23 cellular contexts compared by ENCODE assay signal in the genomic region with DNA sequence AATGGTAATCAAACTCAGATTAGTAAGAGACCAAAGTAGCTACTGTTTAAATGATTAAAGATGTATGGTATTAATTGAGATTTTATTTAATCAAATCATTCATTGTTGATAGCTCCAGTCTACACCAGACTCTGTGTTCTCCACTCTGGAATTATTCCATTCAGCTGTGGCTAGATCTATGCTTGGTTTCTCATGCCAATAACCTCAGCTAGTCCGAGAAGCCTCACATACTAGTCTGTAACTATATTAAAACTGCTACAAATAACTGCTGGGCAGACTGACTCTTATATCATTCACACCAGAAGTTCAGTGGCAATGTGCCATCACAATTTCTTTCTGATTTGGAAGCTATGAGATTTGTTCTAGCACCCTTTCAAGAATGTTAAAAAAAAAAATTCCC.
DNase-seq lines count a peak whose midpoint lies in the region; ATAC-seq and TF ChIP-seq lines count a peak whose summit lies in the region.
"Had no signal": no experiment of that assay in that cellular context is flagged by ENCODE, and none has a peak within 500 bp of the region (broad histone marks: within the 10 kb centered on the region; RNA-seq: fewer than 3 reads in every experiment).

No MANE protein-coding gene starts in this region.

- H3K9me3 Mint-ChIP-seq in activated CD8-positive, alpha-beta T cell treated with anti-CD3 and anti-CD28 coated beads, Interleukin-2, amount 10 ng/mL, durations not matched to agents 7 days and 5 days (ENCODE audit: insufficient read depth), result peaks cover 7% of the 10 kb centered on the region

- TF ChIP-seq CTCF in dorsolateral prefrontal cortex (IDR thresholded peaks at IDR 0.05 in 54 of 56, conservative IDR thresholded peaks at IDR 0.05 in 2 of 56; ENCODE audit: low read depth in 1 of 56, partially characterized antibody in 56 of 56), result no peak

- H3K27me3 Mint-ChIP-seq in activated CD8-positive, alpha-beta T cell treated with anti-CD3 and anti-CD28 coated beads, Interleukin-2, amount 10 ng/mL, durations not matched to agents 7 days and 5 days (ENCODE audit: low read depth), result no peaks in the 10 kb centered on the region
- H3K27me3 Mint-ChIP-seq: CD4-positive, CD25-positive, alpha-beta regulatory T cell had no signal

- intact Hi-C loops in Right ventricle myocardium superior (cut with DNase I) (no loop called here), cardiac septum (cut with DNase I) (no loop called here), dorsolateral prefrontal cortex (cut with DNase I) (no loop called here)

- ATAC-seq in Right ventricle myocardium superior (ENCODE audit: poor library complexity) (peak; percentile 41), HG02588 (IDR thresholded peaks at IDR 0.05; ENCODE audit: unreplicated experiment) (no peak)
- no peak for ATAC-seq in activated CD8-positive, alpha-beta T cell treated with anti-CD3 and anti-CD28 coated beads, Interleukin-2, amount 10 ng/mL, durations not matched to agents 7 days and 5 days
- ATAC-seq: K562 had no signal

- no peak overlapping the region for H3K4me3 Mint-ChIP-seq in activated CD8-positive, alpha-beta T cell treated with anti-CD3 and anti-CD28 coated beads, Interleukin-2, amount 10 ng/mL, durations not matched to agents 7 days and 5 days
- H3K4me3 Mint-ChIP-seq: CD4-positive, CD25-positive, alpha-beta regulatory T cell; H9 had no signal

- H3K27ac Mint-ChIP-seq in activated CD8-positive, alpha-beta T cell treated with anti-CD3 and anti-CD28 coated beads, Interleukin-2, amount 10 ng/mL, durations not matched to agents 7 days and 5 days, result no peak overlapping the region
- H3K27ac Mint-ChIP-seq: CD4-positive, CD25-positive, alpha-beta regulatory T cell; H9 had no signal

- no peaks in the 10 kb centered on the region for H3K36me3 Mint-ChIP-seq in activated CD8-positive, alpha-beta T cell treated with anti-CD3 and anti-CD28 coated beads, Interleukin-2, amount 10 ng/mL, durations not matched to agents 7 days and 5 days (ENCODE audit: low read depth)
- H3K36me3 Mint-ChIP-seq: CD4-positive, CD25-positive, alpha-beta regulatory T cell had no signal

- POLR2A ChIA-PET in activated CD8-positive, alpha-beta T cell treated with anti-CD3 and anti-CD28 coated beads, Interleukin-2, amount 10 ng/mL, durations not matched to agents 7 days and 5 days (lab: Charles Lee), result no interaction called here

- H3K4me3 ChIP-seq in dorsolateral prefrontal cortex, result peak overlapping the region in 2 of 59 donors; percentile 2 to 15
- H3K4me3 ChIP-seq: K562, PC-9, SK-N-MC had no signal

- H3K4me1 Mint-ChIP-seq in activated CD8-positive, alpha-beta T cell treated with anti-CD3 and anti-CD28 coated beads, Interleukin-2, amount 10 ng/mL, durations not matched to agents 7 days and 5 days (ENCODE audit: low read depth), result no peaks in the 10 kb centered on the region
- H3K4me1 Mint-ChIP-seq: CD4-positive, CD25-positive, alpha-beta regulatory T cell; H9 had no signal

- CTCF ChIA-PET in activated CD8-positive, alpha-beta T cell treated with anti-CD3 and anti-CD28 coated beads, Interleukin-2, amount 10 ng/mL, durations not matched to agents 7 days and 5 days (lab: Charles Lee), result no interaction called here

- peak overlapping the region in 42 of 59 donors; percentile 4 to 78 (median 44) for H3K27ac ChIP-seq in dorsolateral prefrontal cortex
- H3K27ac ChIP-seq: PC-9, RWPE1, SK-N-MC had no signal

- no peak for DNase-seq in Right ventricle myocardium superior
- DNase-seq in cardiac septum (ENCODE audit: low spot score), result no peak
- no peak for DNase-seq in dorsolateral prefrontal cortex
- peak; percentile 53 for DNase-seq in myocyte (ENCODE audit: low read depth)
- no peak for DNase-seq in DMS153 treated with DMSO at 0.1 percent for 48 hours (lab: John Stamatoyannopoulos, UW; ENCODE audit: unreplicated experiment)
- DNase-seq in activated CD8-positive, alpha-beta T cell treated with anti-CD3 and anti-CD28 coated beads, Interleukin-2, amount 10 ng/mL, durations not matched to agents 7 days and 5 days, result no peak
- DNase-seq in CD1c-positive myeloid dendritic cell (ENCODE audit: extremely low spot score), result no peak
- DNase-seq: 8988T; ACHN; CD4-positive, CD25-positive, alpha-beta regulatory T cell; DMS153; H9; Kasumi-1; NCI-H2029 treated with DMSO at 0.1 percent for 48 hours; NCI-H446 treated with DMSO at 0.1 percent for 48 hours; NCI-H526; NCI-H82; PC-9; SIG-M5 had no signal

- no peaks in the 10 kb centered on the region for H3K27me3 ChIP-seq in dorsolateral prefrontal cortex
